ENCODE assay signal across 1 cellular context in the genomic region with DNA sequence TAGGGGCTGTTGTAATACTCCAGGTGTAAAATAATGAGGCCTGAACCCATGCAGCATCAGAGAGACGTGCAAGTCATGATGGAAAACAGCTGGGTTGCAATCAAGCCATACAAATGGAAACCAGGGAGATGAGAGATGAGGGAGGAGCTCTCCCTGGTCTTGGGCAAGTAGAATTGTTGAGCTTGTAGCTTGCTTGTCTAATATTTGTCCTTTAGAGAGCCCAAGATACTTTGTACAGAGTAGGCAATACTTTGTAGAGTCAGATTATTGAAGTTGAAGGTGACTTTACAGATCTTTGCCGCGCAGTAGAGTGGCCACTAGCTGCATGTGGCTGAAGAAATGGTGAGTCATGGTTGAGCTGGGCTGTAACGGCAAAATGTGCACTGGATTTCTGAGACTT.
TF ChIP-seq lines count a peak whose summit lies in the region.

No MANE protein-coding gene starts in this region.

TF ChIP-seq in K562, 482 proteins besides CTCF, POLR2A, EP300 and RAD21 (continued from another document):
- TF ChIP-seq, protein P1, sequence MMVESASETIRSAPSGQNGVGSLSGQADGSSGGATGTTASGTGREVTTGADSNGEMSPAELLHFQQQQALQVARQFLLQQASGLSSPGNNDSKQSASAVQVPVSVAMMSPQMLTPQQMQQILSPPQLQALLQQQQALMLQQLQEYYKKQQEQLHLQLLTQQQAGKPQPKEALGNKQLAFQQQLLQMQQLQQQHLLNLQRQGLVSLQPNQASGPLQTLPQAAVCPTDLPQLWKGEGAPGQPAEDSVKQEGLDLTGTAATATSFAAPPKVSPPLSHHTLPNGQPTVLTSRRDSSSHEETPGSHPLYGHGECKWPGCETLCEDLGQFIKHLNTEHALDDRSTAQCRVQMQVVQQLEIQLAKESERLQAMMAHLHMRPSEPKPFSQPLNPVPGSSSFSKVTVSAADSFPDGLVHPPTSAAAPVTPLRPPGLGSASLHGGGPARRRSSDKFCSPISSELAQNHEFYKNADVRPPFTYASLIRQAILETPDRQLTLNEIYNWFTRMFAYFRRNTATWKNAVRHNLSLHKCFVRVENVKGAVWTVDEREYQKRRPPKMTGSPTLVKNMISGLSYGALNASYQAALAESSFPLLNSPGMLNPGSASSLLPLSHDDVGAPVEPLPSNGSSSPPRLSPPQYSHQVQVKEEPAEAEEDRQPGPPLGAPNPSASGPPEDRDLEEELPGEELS (CRISPR knock-in tag; IDR thresholded peaks at IDR 0.05; ENCODE audit: borderline replicate concordance), result no peak
- TF ChIP-seq ZFP1 (CRISPR knock-in tag; IDR thresholded peaks at IDR 0.05) (no peak), NCOA2 (IDR thresholded peaks at IDR 0.05; ENCODE audit: partially characterized antibody in 2 of 2) (no peak), ZC3H8 (IDR thresholded peaks at IDR 0.05) (no peak), MTA3 (IDR thresholded peaks at IDR 0.05; ENCODE audit: borderline replicate concordance) (no peak), PYGO2 (tag; IDR thresholded peaks at IDR 0.05) (no peak), CEBPB (tag; IDR thresholded peaks at IDR 0.05) (peak; percentile 30; the same call in 1 of the 2 replicates), IRF2 (CRISPR knock-in tag; IDR thresholded peaks at IDR 0.05) (no peak), HNRNPH1 (optimal IDR thresholded peaks at IDR 0.05; ENCODE audit: low read depth, low read length) (no peak), ZC3H11A (IDR thresholded peaks at IDR 0.05; ENCODE audit: low read depth, low read length) (no peak), PHF21A (IDR thresholded peaks at IDR 0.05; ENCODE audit: borderline replicate concordance, low read depth) (no peak), DPF2 (IDR thresholded peaks at IDR 0.05) (peak; percentile 70)
- TF ChIP-seq, protein P2, sequence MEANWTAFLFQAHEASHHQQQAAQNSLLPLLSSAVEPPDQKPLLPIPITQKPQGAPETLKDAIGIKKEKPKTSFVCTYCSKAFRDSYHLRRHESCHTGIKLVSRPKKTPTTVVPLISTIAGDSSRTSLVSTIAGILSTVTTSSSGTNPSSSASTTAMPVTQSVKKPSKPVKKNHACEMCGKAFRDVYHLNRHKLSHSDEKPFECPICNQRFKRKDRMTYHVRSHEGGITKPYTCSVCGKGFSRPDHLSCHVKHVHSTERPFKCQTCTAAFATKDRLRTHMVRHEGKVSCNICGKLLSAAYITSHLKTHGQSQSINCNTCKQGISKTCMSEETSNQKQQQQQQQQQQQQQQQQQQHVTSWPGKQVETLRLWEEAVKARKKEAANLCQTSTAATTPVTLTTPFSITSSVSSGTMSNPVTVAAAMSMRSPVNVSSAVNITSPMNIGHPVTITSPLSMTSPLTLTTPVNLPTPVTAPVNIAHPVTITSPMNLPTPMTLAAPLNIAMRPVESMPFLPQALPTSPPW (CRISPR knock-in tag; IDR thresholded peaks at IDR 0.05), result no peak
- TF ChIP-seq, protein P3, sequence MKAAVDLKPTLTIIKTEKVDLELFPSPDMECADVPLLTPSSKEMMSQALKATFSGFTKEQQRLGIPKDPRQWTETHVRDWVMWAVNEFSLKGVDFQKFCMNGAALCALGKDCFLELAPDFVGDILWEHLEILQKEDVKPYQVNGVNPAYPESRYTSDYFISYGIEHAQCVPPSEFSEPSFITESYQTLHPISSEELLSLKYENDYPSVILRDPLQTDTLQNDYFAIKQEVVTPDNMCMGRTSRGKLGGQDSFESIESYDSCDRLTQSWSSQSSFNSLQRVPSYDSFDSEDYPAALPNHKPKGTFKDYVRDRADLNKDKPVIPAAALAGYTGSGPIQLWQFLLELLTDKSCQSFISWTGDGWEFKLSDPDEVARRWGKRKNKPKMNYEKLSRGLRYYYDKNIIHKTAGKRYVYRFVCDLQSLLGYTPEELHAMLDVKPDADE (conservative IDR thresholded peaks at IDR 0.05; ENCODE audit: control insufficient read depth, low read depth, low read length), result no peak
- TF ChIP-seq, protein P4, sequence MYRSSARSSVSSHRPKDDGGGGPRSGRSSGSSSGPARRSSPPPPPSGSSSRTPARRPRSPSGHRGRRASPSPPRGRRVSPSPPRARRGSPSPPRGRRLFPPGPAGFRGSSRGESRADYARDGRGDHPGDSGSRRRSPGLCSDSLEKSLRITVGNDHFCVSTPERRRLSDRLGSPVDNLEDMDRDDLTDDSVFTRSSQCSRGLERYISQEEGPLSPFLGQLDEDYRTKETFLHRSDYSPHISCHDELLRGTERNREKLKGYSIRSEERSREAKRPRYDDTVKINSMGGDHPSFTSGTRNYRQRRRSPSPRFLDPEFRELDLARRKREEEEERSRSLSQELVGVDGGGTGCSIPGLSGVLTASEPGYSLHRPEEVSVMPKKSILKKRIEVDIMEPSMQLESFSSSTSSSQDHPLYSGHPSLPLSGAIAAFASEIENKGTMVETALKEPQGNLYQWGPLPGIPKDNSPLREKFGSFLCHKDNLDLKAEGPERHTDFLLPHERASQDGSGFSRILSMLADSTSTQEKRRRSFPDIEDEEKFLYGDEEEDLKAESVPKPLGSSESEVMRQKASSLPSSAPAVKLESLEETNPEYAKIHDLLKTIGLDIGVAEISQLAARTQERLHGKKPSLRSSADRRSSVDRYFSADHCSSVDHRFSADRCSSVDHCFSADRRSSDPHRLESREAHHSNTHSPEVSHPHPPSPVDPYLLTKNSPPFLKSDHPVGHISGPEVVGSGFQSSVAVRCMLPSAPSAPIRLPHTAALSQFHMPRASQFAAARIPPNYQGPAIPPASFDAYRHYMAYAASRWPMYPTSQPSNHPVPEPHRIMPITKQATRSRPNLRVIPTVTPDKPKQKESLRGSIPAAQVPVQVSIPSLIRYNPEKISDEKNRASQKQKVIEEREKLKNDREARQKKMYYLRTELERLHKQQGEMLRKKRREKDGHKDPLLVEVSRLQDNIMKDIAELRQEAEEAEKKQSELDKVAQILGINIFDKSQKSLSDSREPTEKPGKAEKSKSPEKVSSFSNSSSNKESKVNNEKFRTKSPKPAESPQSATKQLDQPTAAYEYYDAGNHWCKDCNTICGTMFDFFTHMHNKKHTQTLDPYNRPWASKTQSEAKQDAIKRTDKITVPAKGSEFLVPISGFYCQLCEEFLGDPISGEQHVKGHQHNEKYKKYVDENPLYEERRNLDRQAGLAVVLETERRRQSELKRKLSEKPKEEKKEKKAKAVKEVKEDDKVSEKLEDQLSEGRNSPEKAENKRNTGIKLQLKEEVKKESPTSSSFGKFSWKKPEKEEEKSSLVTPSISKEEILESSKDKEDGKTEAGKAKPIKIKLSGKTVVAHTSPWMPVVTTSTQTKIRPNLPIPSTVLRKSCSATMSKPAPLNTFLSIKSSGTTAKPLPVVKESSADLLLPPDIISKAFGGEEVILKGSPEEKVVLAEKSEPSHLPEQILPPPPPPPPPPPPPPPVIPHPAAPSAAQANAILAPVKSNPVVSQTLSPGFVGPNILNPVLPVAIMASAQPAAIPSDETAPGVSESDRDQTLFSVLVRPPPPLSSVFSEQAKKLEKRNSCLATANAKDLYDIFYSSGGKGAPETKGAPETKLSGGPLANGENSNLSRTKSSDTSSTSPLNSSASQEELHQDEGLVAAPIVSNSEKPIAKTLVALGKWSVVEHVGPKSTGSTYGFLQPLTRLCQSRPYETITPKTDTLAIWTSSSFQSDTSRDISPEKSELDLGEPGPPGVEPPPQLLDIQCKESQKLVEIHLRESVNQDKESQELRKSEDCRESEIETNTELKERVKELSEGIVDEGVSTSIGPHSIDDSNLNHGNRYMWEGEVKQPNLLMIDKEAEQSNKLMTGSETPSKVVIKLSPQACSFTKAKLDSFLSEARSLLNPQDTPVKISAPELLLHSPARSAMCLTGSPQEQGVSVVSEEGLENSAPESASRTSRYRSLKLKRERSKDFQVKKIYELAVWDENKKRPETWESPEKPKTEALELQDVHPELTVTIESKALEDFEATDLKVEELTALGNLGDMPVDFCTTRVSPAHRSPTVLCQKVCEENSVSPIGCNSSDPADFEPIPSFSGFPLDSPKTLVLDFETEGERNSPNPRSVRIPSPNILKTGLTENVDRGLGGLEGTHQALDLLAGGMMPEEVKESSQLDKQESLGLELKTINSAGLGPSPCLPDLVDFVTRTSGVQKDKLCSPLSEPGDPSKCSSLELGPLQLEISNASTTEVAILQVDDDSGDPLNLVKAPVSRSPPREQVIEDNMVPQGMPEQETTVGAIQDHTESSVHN (IDR thresholded peaks at IDR 0.05; ENCODE audit: borderline replicate concordance in 1 of 2, low read depth in 1 of 2), result no peak
